1 cellular context compared by ENCODE assay signal in genomic region chr19:55079400-55080038, GRCh38.
TF ChIP-seq lines count a peak whose summit lies in the region.

No MANE protein-coding gene starts in this region.

TF ChIP-seq in HCT116, 20 proteins besides CTCF, POLR2A, EP300 and RAD21 (continued from another document):
- TF ChIP-seq TCF7L2 (IDR thresholded peaks at IDR 0.05; ENCODE audit: borderline replicate concordance, extremely low read depth, insufficient read depth, insufficient read length) (no peak), CBX3 (IDR thresholded peaks at IDR 0.05; ENCODE audit: low read depth) (no peak), ZBTB33 (IDR thresholded peaks at IDR 0.05; ENCODE audit: extremely low read depth, insufficient replicate concordance, low read length) (no peak)
